Comparison of ENCODE assay signal across 18 cellular contexts in genomic region chr1:238537641-238538040, GRCh38.
DNase-seq lines count a peak whose midpoint lies in the region; ATAC-seq, FAIRE-seq and TF ChIP-seq lines count a peak whose summit lies in the region.
"Had no signal": no experiment of that assay in that cellular context is flagged by ENCODE, and none has a peak within 500 bp of the region (broad histone marks: within the 10 kb centered on the region; RNA-seq: fewer than 3 reads in every experiment).

No MANE protein-coding gene starts in this region.

- H3K36me3 ChIP-seq in astrocyte (ENCODE audit: insufficient read depth, low read length) (no peaks in the 10 kb centered on the region), endodermal cell (ENCODE audit: control insufficient read depth, insufficient read depth, low read length) (no peaks in the 10 kb centered on the region), neuronal stem cell (replicated peaks in 1 of 2; ENCODE audit: control insufficient read depth in 2 of 2, insufficient read depth in 2 of 2, low read length in 2 of 2) (no peaks in the 10 kb centered on the region)
- H3K36me3 ChIP-seq: HAP-1 had no signal

- H2BK5ac ChIP-seq in neuronal stem cell (ENCODE audit: low read length), result no peak overlapping the region

- H3K18ac ChIP-seq in neuronal stem cell (ENCODE audit: low read length), result no peak overlapping the region

- no peak overlapping the region for H2BK120ac ChIP-seq in neuronal stem cell (ENCODE audit: low read depth, low read length)

- H3K4me2 ChIP-seq in astrocyte (ENCODE audit: low read length) (no peak overlapping the region), neuronal stem cell (ENCODE audit: insufficient read depth, low read length, poor library complexity, severe bottlenecking) (no peak overlapping the region)

- H2BK15ac ChIP-seq in neuronal stem cell (ENCODE audit: low read length), result no peak overlapping the region

- H4K8ac ChIP-seq in neuronal stem cell (ENCODE audit: low read depth, low read length), result no peak overlapping the region

- no peak overlapping the region for H4K91ac ChIP-seq in neuronal stem cell (ENCODE audit: low read depth, low read length, poor library complexity)

- H3K36me3 Mint-ChIP-seq in astrocyte (ENCODE audit: low read depth, unreplicated experiment) (no peaks in the 10 kb centered on the region), endodermal cell (ENCODE audit: low read depth) (no peaks in the 10 kb centered on the region)
- H3K36me3 Mint-ChIP-seq in activated CD8-positive, alpha-beta memory T cell treated with anti-CD3 and anti-CD28 coated beads, Interleukin-2, amount 10 ng/mL, durations not matched to agents 7 days and 5 days, result no peaks in the 10 kb centered on the region
- H3K36me3 Mint-ChIP-seq in stimulated activated naive B cell treated with anti-CD40 and anti-IgM and Interleukin-4, amounts not matched to agents 10 μg/mL and 1 μg/mL and 100 μg/mL, for 72 hours, result no peaks in the 10 kb centered on the region
- H3K36me3 Mint-ChIP-seq: CD4-positive, alpha-beta memory T cell had no signal

- H3K4me3 ChIP-seq in astrocyte (ENCODE audit: insufficient read depth, low read depth, low read length) (no peak overlapping the region), endodermal cell (ENCODE audit: low read length) (no peak overlapping the region), neuronal stem cell (ENCODE audit: low read length in 2 of 2) (no peak overlapping the region)
- H3K4me3 ChIP-seq: HAP-1 had no signal

- no peaks in the 10 kb centered on the region for H3K4me1 ChIP-seq in astrocyte (ENCODE audit: insufficient read depth, low read length)
- no peaks in the 10 kb centered on the region for H3K4me1 ChIP-seq in endodermal cell (ENCODE audit: control insufficient read depth, insufficient read depth, low read length)
- H3K4me1 ChIP-seq in neuronal stem cell (ENCODE audit: control insufficient read depth in 2 of 2, insufficient read depth in 1 of 2, low read depth in 1 of 2, low read length in 2 of 2), result peaks cover 0 to 10% of the 10 kb centered on the region in 2 donors

- H2AK5ac ChIP-seq in neuronal stem cell (ENCODE audit: low read depth, low read length), result no peak overlapping the region

- FAIRE-seq in astrocyte (lab: Jason Lieb, UNC), result no peak
- FAIRE-seq: GM12891, GM18507, H54 had no signal

- H3K4me3 Mint-ChIP-seq in astrocyte (ENCODE audit: unreplicated experiment) (no peak overlapping the region), endodermal cell (no peak overlapping the region)
- no peak overlapping the region for H3K4me3 Mint-ChIP-seq in activated CD8-positive, alpha-beta memory T cell treated with anti-CD3 and anti-CD28 coated beads, Interleukin-2, amount 10 ng/mL, durations not matched to agents 7 days and 5 days
- H3K4me3 Mint-ChIP-seq in stimulated activated naive B cell treated with anti-CD40 and anti-IgM and Interleukin-4, amounts not matched to agents 10 μg/mL and 1 μg/mL and 100 μg/mL, for 72 hours, result no peak overlapping the region
- H3K4me3 Mint-ChIP-seq: CD4-positive, alpha-beta memory T cell had no signal

- no peak overlapping the region for H3K23ac ChIP-seq in neuronal stem cell (ENCODE audit: low read depth, low read length, poor library complexity)

- H3K14ac ChIP-seq in neuronal stem cell (ENCODE audit: low read length), result no peak overlapping the region

- H3K27me3 ChIP-seq in astrocyte (ENCODE audit: insufficient read depth, low read length), result no peaks in the 10 kb centered on the region
- H3K27me3 ChIP-seq in endodermal cell (ENCODE audit: control insufficient read depth, insufficient read depth, low read length, poor library complexity, severe bottlenecking), result no peaks in the 10 kb centered on the region
- no peaks in the 10 kb centered on the region for H3K27me3 ChIP-seq in neuronal stem cell (ENCODE audit: control insufficient read depth in 3 of 3, insufficient read depth in 3 of 3, low read depth in 1 of 3, low read length in 3 of 3)

- H3K4me1 Mint-ChIP-seq in astrocyte (ENCODE audit: low read depth, unreplicated experiment), result no peaks in the 10 kb centered on the region
- no peaks in the 10 kb centered on the region for H3K4me1 Mint-ChIP-seq in endodermal cell
- no peaks in the 10 kb centered on the region for H3K4me1 Mint-ChIP-seq in activated CD8-positive, alpha-beta memory T cell treated with anti-CD3 and anti-CD28 coated beads, Interleukin-2, amount 10 ng/mL, durations not matched to agents 7 days and 5 days
- H3K4me1 Mint-ChIP-seq in stimulated activated naive B cell treated with anti-CD40 and anti-IgM and Interleukin-4, amounts not matched to agents 10 μg/mL and 1 μg/mL and 100 μg/mL, for 72 hours, result no peaks in the 10 kb centered on the region
- H3K4me1 Mint-ChIP-seq: CD4-positive, alpha-beta memory T cell had no signal

- CTCF ChIA-PET in activated CD8-positive, alpha-beta memory T cell treated with anti-CD3 and anti-CD28 coated beads, Interleukin-2, amount 10 ng/mL, durations not matched to agents 7 days and 5 days (lab: Charles Lee), result no interaction called here

- H3K79me2 ChIP-seq in astrocyte (ENCODE audit: insufficient read depth, low read length), result no peaks in the 10 kb centered on the region

- H3K9me3 Mint-ChIP-seq in astrocyte (ENCODE audit: unreplicated experiment) (no peaks in the 10 kb centered on the region), endodermal cell (no peaks in the 10 kb centered on the region)
- H3K9me3 Mint-ChIP-seq in activated CD8-positive, alpha-beta memory T cell treated with anti-CD3 and anti-CD28 coated beads, Interleukin-2, amount 10 ng/mL, durations not matched to agents 7 days and 5 days (ENCODE audit: low read depth), result peaks cover 10% of the 10 kb centered on the region
- H3K9me3 Mint-ChIP-seq in stimulated activated naive B cell treated with anti-CD40 and anti-IgM and Interleukin-4, amounts not matched to agents 10 μg/mL and 1 μg/mL and 100 μg/mL, for 72 hours, result peaks cover 0 to 2% of the 10 kb centered on the region in 2 donors

- H3K27me3 Mint-ChIP-seq in astrocyte (ENCODE audit: low read depth, unreplicated experiment) (no peaks in the 10 kb centered on the region), endodermal cell (ENCODE audit: insufficient read depth) (no peaks in the 10 kb centered on the region)
- H3K27me3 Mint-ChIP-seq in activated CD8-positive, alpha-beta memory T cell treated with anti-CD3 and anti-CD28 coated beads, Interleukin-2, amount 10 ng/mL, durations not matched to agents 7 days and 5 days, result no peaks in the 10 kb centered on the region
- no peaks in the 10 kb centered on the region for H3K27me3 Mint-ChIP-seq in stimulated activated naive B cell treated with anti-CD40 and anti-IgM and Interleukin-4, amounts not matched to agents 10 μg/mL and 1 μg/mL and 100 μg/mL, for 72 hours
- H3K27me3 Mint-ChIP-seq: CD4-positive, alpha-beta memory T cell had no signal

- DNase-seq in astrocyte (ENCODE audit: low read depth), result no peak
- no peak for DNase-seq in endodermal cell
- DNase-seq in neuronal stem cell (ENCODE audit: low spot score), result no peak
- no peak for DNase-seq in activated CD8-positive, alpha-beta memory T cell treated with anti-CD3 and anti-CD28 coated beads, Interleukin-2, amount 10 ng/mL, durations not matched to agents 7 days and 5 days
- DNase-seq in NCI-H2107 (lab: John Stamatoyannopoulos, UW), result no peak
- DNase-seq in stimulated activated naive B cell treated with anti-CD40 and anti-IgM and Interleukin-4, amounts not matched to agents 10 μg/mL and 1 μg/mL and 100 μg/mL, for 72 hours, result no peak
- DNase-seq: C1 segment of cervical spinal cord; Calu3; CD4-positive, alpha-beta memory T cell; COR-L47; DMS53; DMS79 treated with DMSO at 0.1 percent for 48 hours; GF-D8; GOT3 had no signal

- H3K9me3 ChIP-seq in astrocyte (ENCODE audit: insufficient read depth, low read depth, low read length), result no peaks in the 10 kb centered on the region
- no peaks in the 10 kb centered on the region for H3K9me3 ChIP-seq in endodermal cell (ENCODE audit: control insufficient read depth, low read length)
- no peaks in the 10 kb centered on the region for H3K9me3 ChIP-seq in neuronal stem cell (replicated peaks in 1 of 2; ENCODE audit: control insufficient read depth in 2 of 2, insufficient read depth in 1 of 2, low read depth in 1 of 2, low read length in 2 of 2)
- H3K9me3 ChIP-seq: HAP-1 had no signal

- H4K20me1 ChIP-seq in astrocyte (ENCODE audit: insufficient read depth, low read length), result no peaks in the 10 kb centered on the region

- no peak for ATAC-seq in activated CD8-positive, alpha-beta memory T cell treated with anti-CD3 and anti-CD28 coated beads, Interleukin-2, amount 10 ng/mL, durations not matched to agents 7 days and 5 days
- no peak for ATAC-seq in stimulated activated naive B cell treated with anti-CD40 and anti-IgM and Interleukin-4, amounts not matched to agents 10 μg/mL and 1 μg/mL and 100 μg/mL, for 72 hours (replicated peaks)

- H3K9ac ChIP-seq in astrocyte (ENCODE audit: low read length) (no peak overlapping the region), endodermal cell (ENCODE audit: extremely low read depth, low read length, poor library complexity, severe bottlenecking) (no peak overlapping the region), neuronal stem cell (ENCODE audit: low read depth, low read length, poor library complexity) (no peak overlapping the region)

- H3K27ac ChIP-seq in astrocyte (ENCODE audit: low read depth, low read length) (no peak overlapping the region), endodermal cell (ENCODE audit: low read depth, low read length) (peak overlapping the region; percentile 17), neuronal stem cell (replicated peaks; ENCODE audit: low read length) (no peak overlapping the region)

- H2BK12ac ChIP-seq in neuronal stem cell (ENCODE audit: low read length), result no peak overlapping the region

- H2AFZ ChIP-seq in astrocyte (ENCODE audit: low read depth, low read length) (peak overlapping the region; percentile 21), neuronal stem cell (ENCODE audit: low read length) (peak overlapping the region; percentile 60)

- no peak overlapping the region for H3K4ac ChIP-seq in neuronal stem cell (ENCODE audit: low read length)

- 90 to 93% methylated on average over 3 of the region's 3 CpGs for WGBS in endodermal cell (ENCODE audit: insufficient coverage in 1 of 2, insufficient read length in 1 of 2), 2 experiments
- WGBS in neuronal stem cell (ENCODE audit: extremely low coverage in 2 of 2, insufficient read length in 2 of 2, insufficient replicate concordance in 1 of 2), 2 donors, result no CpG with 5 or more reads among the region's 3 CpGs

- no peak for TF ChIP-seq CTCF in astrocyte (IDR thresholded peaks at IDR 0.05; ENCODE audit: insufficient read depth, low read depth, low read length)
- TF ChIP-seq CTCF in endodermal cell (conservative IDR thresholded peaks at IDR 0.05), result no peak

- H3K27ac Mint-ChIP-seq in astrocyte (ENCODE audit: unreplicated experiment), result no peak overlapping the region
- H3K27ac Mint-ChIP-seq in endodermal cell, result no peak overlapping the region
- H3K27ac Mint-ChIP-seq in activated CD8-positive, alpha-beta memory T cell treated with anti-CD3 and anti-CD28 coated beads, Interleukin-2, amount 10 ng/mL, durations not matched to agents 7 days and 5 days, result no peak overlapping the region
- H3K27ac Mint-ChIP-seq in stimulated activated naive B cell treated with anti-CD40 and anti-IgM and Interleukin-4, amounts not matched to agents 10 μg/mL and 1 μg/mL and 100 μg/mL, for 72 hours, result no peak overlapping the region
- H3K27ac Mint-ChIP-seq: CD4-positive, alpha-beta memory T cell had no signal

- no peaks in the 10 kb centered on the region for H3K79me1 ChIP-seq in neuronal stem cell (ENCODE audit: low read depth, low read length)
